9 cellular contexts compared by ENCODE assay signal in genomic region chr16:19118938-19119431, GRCh38. TPM values are rescaled to one million over a fixed set of nuclear protein-coding genes. Genes with fewer than 3 reads are reported as not detected.
A peak's percentile ranks its signal among the peaks of the same experiment; 100 is the strongest.
DNase-seq lines count a peak whose midpoint lies in the region; TF ChIP-seq lines count a peak whose summit lies in the region.
"Had no signal": no experiment of that assay in that cellular context is flagged by ENCODE, and none has a peak within 500 bp of the region (broad histone marks: within the 10 kb centered on the region; RNA-seq: fewer than 3 reads in every experiment).

No MANE protein-coding gene starts in this region.

- H3K4me1 ChIP-seq in OCI-LY7 (ENCODE audit: insufficient read depth, low read length, poor library complexity, severe bottlenecking) = peaks cover 39% of the 10 kb centered on the region

- H4K20me1 ChIP-seq in OCI-LY7 (ENCODE audit: insufficient read depth, low read length) = no peaks in the 10 kb centered on the region

- CTCF ChIA-PET in OCI-LY7 (lab: Charles Lee; ENCODE audit: unreplicated experiment) = no interaction called here

- TF ChIP-seq CTCF in OCI-LY7 (conservative IDR thresholded peaks at IDR 0.05; ENCODE audit: low read length) (no peak), brain microvascular endothelial cell (IDR thresholded peaks at IDR 0.05; ENCODE audit: low read depth, low read length, missing control alignments) (no peak), GM13976 (IDR thresholded peaks at IDR 0.05; ENCODE audit: borderline replicate concordance, control extremely low read depth, extremely low read depth, insufficient read depth, missing control alignments) (no peak)

- in situ Hi-C loops in brain microvascular endothelial cell (cut with HindIII; ENCODE audit: low pct_ligation_motif_present, low sequenced_read_pairs) (no loop called here), GM13976 (cut with MboI; ENCODE audit: low sequenced_read_pairs, unreplicated experiment) (no loop called here)

- no peaks in the 10 kb centered on the region for H3K9me2 ChIP-seq in OCI-LY7 (ENCODE audit: insufficient read depth, low read length)

- no peaks in the 10 kb centered on the region for H3K79me2 ChIP-seq in OCI-LY7 (ENCODE audit: insufficient read depth, low read depth, low read length)

- H3K4me3 ChIP-seq in OCI-LY7 (ENCODE audit: low read depth, low read length, poor library complexity, severe bottlenecking) (peak overlapping the region; percentile 55), brain microvascular endothelial cell (ENCODE audit: low read depth, low read length) (peak overlapping the region; percentile 55)

- intact Hi-C loops in OCI-LY7 (cut with micrococcal nuclease; ENCODE audit: unreplicated experiment) = no loop called here

- H3K27ac ChIP-seq in OCI-LY7 (ENCODE audit: low read depth, low read length, poor library complexity, severe bottlenecking) (no peak overlapping the region), brain microvascular endothelial cell (peak overlapping the region; percentile 96)
- H3K27ac ChIP-seq: KMS-11 had no signal

- BruUV-seq in OCI-LY7 (replicated peaks; lab: Mats Ljungman, UMichigan) = no TSS peak

- H3K9me3 ChIP-seq in OCI-LY7 (ENCODE audit: low read length) = no peaks in the 10 kb centered on the region

- POLR2A ChIA-PET in OCI-LY7 (lab: Charles Lee) = interaction anchor here (0.6 to 2.1 kb wide), 3 partner anchors 12 to 409 kb away, joined by 4 to 8 read pairs (median 5); no protein-coding TSS in a partner anchor

- DNase-seq in ELR (ENCODE audit: low read depth) (peak; percentile 89), OCI-LY7 (ENCODE audit: low spot score) (no peak), brain microvascular endothelial cell (peak; percentile 90), lung microvascular endothelial cell (ENCODE audit: low read depth in 2 of 2) (peak; percentile 51 to 93), stromal cell of bone marrow (ENCODE audit: low read depth) (peak; percentile 94), NCI-H1694 treated with DMSO at 0.1 percent for 48 hours (lab: John Stamatoyannopoulos, UW) (no peak), activated gamma-delta T cell treated with Interleukin-2 at 50 U/mL for 16 hours (no peak), GM13976 (ENCODE audit: low spot score) (no peak)

- peak overlapping the region; percentile 99 for H2AFZ ChIP-seq in OCI-LY7 (ENCODE audit: low read length)

- no peaks in the 10 kb centered on the region for H3K36me3 ChIP-seq in OCI-LY7 (ENCODE audit: insufficient read depth, low read length)
- H3K36me3 ChIP-seq in brain microvascular endothelial cell (replicated peaks) = peaks cover 16% of the 10 kb centered on the region

- no peaks in the 10 kb centered on the region for H3K27me3 ChIP-seq in brain microvascular endothelial cell (replicated peaks)

- H3K4me2 ChIP-seq in OCI-LY7 (ENCODE audit: low read length) = peak overlapping the region; percentile 74
- H3K4me2 ChIP-seq: KMS-11 had no signal

RNA-seq across cellular contexts. Expression of gene ITPRIPL2, which starts 5.2 kb away (rescaled TPM):
- total RNA-seq in OCI-LY7 (2014; rRNA removed; shearing (Covaris generic)) = 0.03 TPM in 1 of 2 replicates, not detected in the other
- not detected in 2 replicates for total RNA-seq in OCI-LY7 (2022)
- total RNA-seq in lung microvascular endothelial cell = 17.0 and 28.4 TPM in 2 replicates

RNA-seq across cellular contexts. Expression of gene SYT17, which starts 49.1 kb away (rescaled TPM):
- 7.1 and 10.3 TPM in 2 replicates for total RNA-seq in OCI-LY7 (2014; rRNA removed; shearing (Covaris generic))
- 6.0 and 6.2 TPM in 2 replicates for total RNA-seq in OCI-LY7 (2022)
- total RNA-seq in lung microvascular endothelial cell = 1.7 and 4.4 TPM in 2 replicates

RNA-seq across cellular contexts. Expression of gene COQ7, which starts 51.6 kb away (rescaled TPM):
- 19.9 and 22.2 TPM in 2 replicates for total RNA-seq in OCI-LY7 (2014; rRNA removed; shearing (Covaris generic))
- total RNA-seq in OCI-LY7 (2022) = 21.6 and 27.3 TPM in 2 replicates
- 14.8 and 19.4 TPM in 2 replicates for total RNA-seq in lung microvascular endothelial cell

Comparison
In these comparisons a context has a peak if more than half of its experiments do, and no peak if none do; other contexts are left out.
1. DNase-seq: peak in ELR (single experiment), brain microvascular endothelial cell (single experiment), lung microvascular endothelial cell (2 of 2) and stromal cell of bone marrow (single experiment); none in OCI-LY7 (single experiment), NCI-H1694 treated with DMSO at 0.1 percent for 48 hours (single experiment), activated gamma-delta T cell treated with Interleukin-2 at 50 U/mL for 16 hours (single experiment) and GM13976 (single experiment).
2. RNA of gene ITPRIPL2, which starts 5.2 kb away (total RNA-seq): 17.0 to 28.4 TPM in lung microvascular endothelial cell; 0.03 TPM in OCI-LY7; every median in the first group is over 10 times any median in the second.